In the genomic region with DNA sequence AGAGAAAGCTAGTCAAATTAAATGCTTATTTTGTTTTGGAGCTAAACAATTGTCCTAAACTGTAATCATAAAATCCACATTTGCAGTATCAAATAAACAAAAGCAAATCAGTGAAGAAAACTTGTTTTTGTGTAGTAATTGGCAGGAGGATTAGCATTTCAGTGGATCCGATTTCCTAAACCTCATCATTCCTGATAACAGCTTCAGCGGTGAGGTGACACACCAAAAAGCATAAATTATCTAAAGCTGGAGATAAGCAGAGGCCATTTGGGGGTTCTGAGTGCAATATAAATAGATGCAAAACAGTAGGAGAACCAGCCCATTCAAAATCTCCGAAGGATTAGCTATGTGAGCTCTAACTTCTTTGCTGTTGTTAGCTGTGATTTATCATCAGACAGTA, we compare ENCODE assay signal across 18 cellular contexts.
"Had no signal": no experiment of that assay in that cellular context is flagged by ENCODE, and none has a peak within 500 bp of the region (broad histone marks: within the 10 kb centered on the region; RNA-seq: fewer than 3 reads in every experiment).

No MANE protein-coding gene starts in this region.

- H3K36me3 Mint-ChIP-seq: activated naive CD8-positive, alpha-beta T cell treated with anti-CD3 and anti-CD28 coated beads, Interleukin-2, amount 10 ng/mL, durations not matched to agents 7 days and 5 days; stimulated activated effector memory CD8-positive, alpha-beta T cell treated with anti-CD3 and anti-CD28 coated beads, Interleukin-12 subunit alpha, Interleukin-12 subunit beta, amount 100 ng/mL, for 72 hours had no signal

- ATAC-seq: esophagus mucosa; heart right ventricle; left ventricle myocardium superior; stimulated activated effector memory CD8-positive, alpha-beta T cell treated with anti-CD3 and anti-CD28 coated beads, Interleukin-12 subunit alpha, Interleukin-12 subunit beta, amount 100 ng/mL, for 72 hours had no signal

- H3K27ac ChIP-seq: breast epithelium, dorsolateral prefrontal cortex, heart right ventricle, ovary, right atrium auricular region, thyroid gland, uterus had no signal

- H3K4me1 ChIP-seq: breast epithelium, right atrium auricular region, thyroid gland, uterus had no signal

- DNase-seq: activated CD4-positive, alpha-beta memory T cell treated with anti-CD3 and anti-CD28 coated beads, Interleukin-2, amount 10 ng/mL, durations not matched to agents 7 days and 5 days; activated gamma-delta T cell treated with Interleukin-2 at 50 U/mL for 16 hours; activated naive CD8-positive, alpha-beta T cell treated with anti-CD3 and anti-CD28 coated beads, Interleukin-2, amount 10 ng/mL, durations not matched to agents 7 days and 5 days; activated T-cell treated with anti-CD3 and anti-CD28 coated beads, Interleukin-2, amount 50 U/mL, for 48 hours; aorta; dorsolateral prefrontal cortex; heart right ventricle; left ventricle myocardium superior; ovary; thyroid gland; uterus had no signal

- H3K4me3 ChIP-seq: breast epithelium, dorsolateral prefrontal cortex, heart right ventricle, ovary, right atrium auricular region, thyroid gland, uterus had no signal

- H3K9me3 ChIP-seq: breast epithelium, heart right ventricle, ovary, right atrium auricular region, thyroid gland, uterus had no signal

- H3K4me3 Mint-ChIP-seq: activated CD4-positive, alpha-beta memory T cell treated with anti-CD3 and anti-CD28 coated beads, Interleukin-2, amount 10 ng/mL, durations not matched to agents 7 days and 5 days; activated naive CD8-positive, alpha-beta T cell treated with anti-CD3 and anti-CD28 coated beads, Interleukin-2, amount 10 ng/mL, durations not matched to agents 7 days and 5 days; stimulated activated effector memory CD8-positive, alpha-beta T cell treated with anti-CD3 and anti-CD28 coated beads, Interleukin-12 subunit alpha, Interleukin-12 subunit beta, amount 100 ng/mL, for 72 hours had no signal

- FAIRE-seq: endometrium, keratinocyte, small intestine had no signal

- H3K4me1 Mint-ChIP-seq: activated CD4-positive, alpha-beta memory T cell treated with anti-CD3 and anti-CD28 coated beads, Interleukin-2, amount 10 ng/mL, durations not matched to agents 7 days and 5 days; activated naive CD8-positive, alpha-beta T cell treated with anti-CD3 and anti-CD28 coated beads, Interleukin-2, amount 10 ng/mL, durations not matched to agents 7 days and 5 days; stimulated activated effector memory CD8-positive, alpha-beta T cell treated with anti-CD3 and anti-CD28 coated beads, Interleukin-12 subunit alpha, Interleukin-12 subunit beta, amount 100 ng/mL, for 72 hours had no signal

- H3K27me3 ChIP-seq: breast epithelium, dorsolateral prefrontal cortex, heart right ventricle, right atrium auricular region, thyroid gland, uterus had no signal

- H3K27me3 Mint-ChIP-seq: activated CD4-positive, alpha-beta memory T cell treated with anti-CD3 and anti-CD28 coated beads, Interleukin-2, amount 10 ng/mL, durations not matched to agents 7 days and 5 days; activated naive CD8-positive, alpha-beta T cell treated with anti-CD3 and anti-CD28 coated beads, Interleukin-2, amount 10 ng/mL, durations not matched to agents 7 days and 5 days had no signal

- H3K36me3 ChIP-seq: breast epithelium, heart right ventricle, ovary, right atrium auricular region, thyroid gland, uterus had no signal

- H3K9me3 Mint-ChIP-seq: activated CD4-positive, alpha-beta memory T cell treated with anti-CD3 and anti-CD28 coated beads, Interleukin-2, amount 10 ng/mL, durations not matched to agents 7 days and 5 days had no signal

- H3K27ac Mint-ChIP-seq: activated CD4-positive, alpha-beta memory T cell treated with anti-CD3 and anti-CD28 coated beads, Interleukin-2, amount 10 ng/mL, durations not matched to agents 7 days and 5 days; activated naive CD8-positive, alpha-beta T cell treated with anti-CD3 and anti-CD28 coated beads, Interleukin-2, amount 10 ng/mL, durations not matched to agents 7 days and 5 days; stimulated activated effector memory CD8-positive, alpha-beta T cell treated with anti-CD3 and anti-CD28 coated beads, Interleukin-12 subunit alpha, Interleukin-12 subunit beta, amount 100 ng/mL, for 72 hours had no signal
